Comparison of ENCODE assay signal across 21 cellular contexts in genomic region chr7:45017253-45017652, GRCh38. TPM values are rescaled to one million over a fixed set of nuclear protein-coding genes. Genes with fewer than 3 reads are reported as not detected.
A peak's percentile ranks its signal among the peaks of the same experiment; 100 is the strongest.
DNase-seq lines count a peak whose midpoint lies in the region; ATAC-seq and TF ChIP-seq lines count a peak whose summit lies in the region.
"Had no signal": no experiment of that assay in that cellular context is flagged by ENCODE, and none has a peak within 500 bp of the region (broad histone marks: within the 10 kb centered on the region; RNA-seq: fewer than 3 reads in every experiment).

No MANE protein-coding gene starts in this region.

- intact Hi-C loops in CD8-positive, alpha-beta T cell (cut with DNase I, micrococcal nuclease): no loop called here
- intact Hi-C loops in sigmoid colon (cut with DNase I): no loop called here

- POLR2A ChIA-PET in CD8-positive, alpha-beta T cell (lab: Charles Lee): no interaction called here

- DNase-seq in activated CD8-positive, alpha-beta memory T cell treated with anti-CD3 and anti-CD28 coated beads, Interleukin-2, amount 10 ng/mL, durations not matched to agents 7 days and 5 days: no peak
- DNase-seq in activated CD8-positive, alpha-beta memory T cell treated with anti-CD3 and anti-CD28 coated beads for 24 hours: no peak
- DNase-seq in CD8-positive, alpha-beta T cell: no peak
- DNase-seq in sigmoid colon: peak; percentile 1
- no peak for DNase-seq in stimulated activated CD4-positive, alpha-beta T cell treated with anti-CD3 and anti-CD28 coated beads, Interleukin-4, amount 100 ng/mL, for 24 hours
- no peak for DNase-seq in stimulated activated CD4-positive, alpha-beta T cell treated with anti-CD3 and anti-CD28 coated beads, Interleukin-12 subunit alpha, Interleukin-12 subunit beta, amount 100 ng/mL, for 4 hours
- DNase-seq: COR-L47, DMS79 treated with DMSO at 0.1 percent for 48 hours, H9, HFFc6, Karpas-422, NCI-H1694 treated with DMSO at 0.1 percent for 48 hours, NCI-H2081 treated with DMSO at 0.1 percent for 48 hours, NCI-H2171 treated with DMSO at 0.1 percent for 48 hours, NCI-H524 treated with DMSO at 0.1 percent for 48 hours, NCI-H82 had no signal

- no peak for TF ChIP-seq POLR2A in sigmoid colon (IDR thresholded peaks at IDR 0.05)

- no peaks in the 10 kb centered on the region for H3K9me3 Mint-ChIP-seq in activated CD8-positive, alpha-beta memory T cell treated with anti-CD3 and anti-CD28 coated beads, Interleukin-2, amount 10 ng/mL, durations not matched to agents 7 days and 5 days (ENCODE audit: low read depth)
- no peaks in the 10 kb centered on the region for H3K9me3 Mint-ChIP-seq in CD8-positive, alpha-beta T cell
- H3K9me3 Mint-ChIP-seq in activated T-helper 17 cell treated with anti-CD3 and anti-CD28 coated beads, Interleukin-2, amount 50 U/mL, for 72 hours: no peaks in the 10 kb centered on the region
- H3K9me3 Mint-ChIP-seq: HFFc6 had no signal

- H3K36me3 Mint-ChIP-seq in activated CD8-positive, alpha-beta memory T cell treated with anti-CD3 and anti-CD28 coated beads, Interleukin-2, amount 10 ng/mL, durations not matched to agents 7 days and 5 days: peaks cover 35% of the 10 kb centered on the region
- peaks cover 33% of the 10 kb centered on the region for H3K36me3 Mint-ChIP-seq in CD8-positive, alpha-beta T cell
- peaks cover 69% of the 10 kb centered on the region for H3K36me3 Mint-ChIP-seq in activated T-helper 17 cell treated with anti-CD3 and anti-CD28 coated beads, Interleukin-2, amount 50 U/mL, for 72 hours (ENCODE audit: low read depth)

- ATAC-seq in activated CD8-positive, alpha-beta memory T cell treated with anti-CD3 and anti-CD28 coated beads, Interleukin-2, amount 10 ng/mL, durations not matched to agents 7 days and 5 days: no peak
- no peak for ATAC-seq in CD8-positive, alpha-beta T cell
- ATAC-seq in activated T-helper 17 cell treated with anti-CD3 and anti-CD28 coated beads, Interleukin-2, amount 50 U/mL, for 72 hours (replicated peaks): no peak
- ATAC-seq: Right ventricle myocardium inferior had no signal

- H3K4me1 ChIP-seq in CD8-positive, alpha-beta T cell (ENCODE audit: insufficient read depth, low read length): peaks cover 16% of the 10 kb centered on the region
- peaks cover 0 to 10% (median 0%) of the 10 kb centered on the region in 4 donors for H3K4me1 ChIP-seq in sigmoid colon

- no peaks in the 10 kb centered on the region for H3K27me3 Mint-ChIP-seq in activated CD8-positive, alpha-beta memory T cell treated with anti-CD3 and anti-CD28 coated beads, Interleukin-2, amount 10 ng/mL, durations not matched to agents 7 days and 5 days
- H3K27me3 Mint-ChIP-seq in CD8-positive, alpha-beta T cell (ENCODE audit: low read depth): no peaks in the 10 kb centered on the region
- no peaks in the 10 kb centered on the region for H3K27me3 Mint-ChIP-seq in activated T-helper 17 cell treated with anti-CD3 and anti-CD28 coated beads, Interleukin-2, amount 50 U/mL, for 72 hours

- H3K9me3 ChIP-seq in CD8-positive, alpha-beta T cell (ENCODE audit: low read length): no peaks in the 10 kb centered on the region
- H3K9me3 ChIP-seq in sigmoid colon: no peaks in the 10 kb centered on the region
- H3K9me3 ChIP-seq: SJSA1 had no signal

- H3K27ac ChIP-seq in CD8-positive, alpha-beta T cell (ENCODE audit: low read depth, low read length): no peak overlapping the region
- no peak overlapping the region for H3K27ac ChIP-seq in sigmoid colon
- H3K27ac ChIP-seq: C4-2B, SJSA1 had no signal

- TF ChIP-seq CTCF in CD8-positive, alpha-beta T cell (IDR thresholded peaks at IDR 0.05): no peak
- no peak for TF ChIP-seq CTCF in sigmoid colon (IDR thresholded peaks at IDR 0.05)

- no peak overlapping the region for H3K4me3 ChIP-seq in CD8-positive, alpha-beta T cell (ENCODE audit: low read depth, low read length)
- no peak overlapping the region for H3K4me3 ChIP-seq in sigmoid colon
- H3K4me3 ChIP-seq: SJSA1 had no signal

- no peaks in the 10 kb centered on the region for H3K27me3 ChIP-seq in CD8-positive, alpha-beta T cell (ENCODE audit: insufficient read depth, low read length)
- no peaks in the 10 kb centered on the region for H3K27me3 ChIP-seq in sigmoid colon
- H3K27me3 ChIP-seq: SJSA1 had no signal

- WGBS in sigmoid colon, 2 donors: 64 to 65% methylated on average over 3 of the region's 3 CpGs

- CTCF ChIA-PET in activated CD8-positive, alpha-beta memory T cell treated with anti-CD3 and anti-CD28 coated beads, Interleukin-2, amount 10 ng/mL, durations not matched to agents 7 days and 5 days (lab: Charles Lee): no interaction called here
- CTCF ChIA-PET in CD8-positive, alpha-beta T cell (lab: Charles Lee): no interaction called here

- peak overlapping the region; percentile 5 for H3K27ac Mint-ChIP-seq in activated CD8-positive, alpha-beta memory T cell treated with anti-CD3 and anti-CD28 coated beads, Interleukin-2, amount 10 ng/mL, durations not matched to agents 7 days and 5 days
- peak overlapping the region; percentile 0 for H3K27ac Mint-ChIP-seq in CD8-positive, alpha-beta T cell
- H3K27ac Mint-ChIP-seq in activated T-helper 17 cell treated with anti-CD3 and anti-CD28 coated beads, Interleukin-2, amount 50 U/mL, for 72 hours: peak overlapping the region; percentile 43
- H3K27ac Mint-ChIP-seq: H9, HFFc6 had no signal

- TF ChIP-seq EP300 in sigmoid colon (IDR thresholded peaks at IDR 0.05): no peak

- no peak overlapping the region for H3K4me3 Mint-ChIP-seq in activated CD8-positive, alpha-beta memory T cell treated with anti-CD3 and anti-CD28 coated beads, Interleukin-2, amount 10 ng/mL, durations not matched to agents 7 days and 5 days
- H3K4me3 Mint-ChIP-seq in CD8-positive, alpha-beta T cell: no peak overlapping the region
- H3K4me3 Mint-ChIP-seq in activated T-helper 17 cell treated with anti-CD3 and anti-CD28 coated beads, Interleukin-2, amount 50 U/mL, for 72 hours: no peak overlapping the region
- H3K4me3 Mint-ChIP-seq: H9, HFFc6 had no signal

- no peaks in the 10 kb centered on the region for H3K36me3 ChIP-seq in CD8-positive, alpha-beta T cell (ENCODE audit: insufficient read depth, low read length)
- no peaks in the 10 kb centered on the region for H3K36me3 ChIP-seq in sigmoid colon

- peaks cover 28% of the 10 kb centered on the region for H3K4me1 Mint-ChIP-seq in activated CD8-positive, alpha-beta memory T cell treated with anti-CD3 and anti-CD28 coated beads, Interleukin-2, amount 10 ng/mL, durations not matched to agents 7 days and 5 days
- H3K4me1 Mint-ChIP-seq in CD8-positive, alpha-beta T cell (ENCODE audit: low read depth): peaks cover 45% of the 10 kb centered on the region
- H3K4me1 Mint-ChIP-seq in activated T-helper 17 cell treated with anti-CD3 and anti-CD28 coated beads, Interleukin-2, amount 50 U/mL, for 72 hours: peaks cover 33% of the 10 kb centered on the region

RNA-seq across cellular contexts. Expression of gene CCM2, which starts 17.3 kb away (rescaled TPM):
- total RNA-seq in activated CD8-positive, alpha-beta memory T cell treated with anti-CD3 and anti-CD28 coated beads, Interleukin-2, amount 10 ng/mL, durations not matched to agents 7 days and 5 days: 100 to 1,000 TPM in 1 of 2 experiments, 10 to 100 TPM in 1; 87.5 to 113 TPM
- total RNA-seq in CD8-positive, alpha-beta T cell: 10 to 100 TPM; 42.8 to 44.6 TPM
- 10 to 100 TPM; 69.8 to 79.3 TPM for total RNA-seq in activated T-helper 17 cell treated with anti-CD3 and anti-CD28 coated beads, Interleukin-2, amount 50 U/mL, for 72 hours
- 10 to 100 TPM; 28.1 to 40.7 (median 36.3) TPM for total RNA-seq in sigmoid colon
- polyA plus RNA-seq in sigmoid colon: 10 to 100 TPM; 29.1 to 54.2 (median 29.4) TPM

RNA-seq across cellular contexts. Expression of gene MYO1G, which starts 38.4 kb away (rescaled TPM):
- total RNA-seq in activated CD8-positive, alpha-beta memory T cell treated with anti-CD3 and anti-CD28 coated beads, Interleukin-2, amount 10 ng/mL, durations not matched to agents 7 days and 5 days: 100 to 1,000 TPM; 502 to 567 TPM
- 100 to 1,000 TPM; 142 to 143 TPM for total RNA-seq in CD8-positive, alpha-beta T cell
- total RNA-seq in activated T-helper 17 cell treated with anti-CD3 and anti-CD28 coated beads, Interleukin-2, amount 50 U/mL, for 72 hours: 100 to 1,000 TPM; 316 to 649 TPM
- 1 to 10 TPM; 1.1 to 3.4 (median 1.1) TPM for total RNA-seq in sigmoid colon
- 10 to 100 TPM in 1 of 3 donors, 1 to 10 TPM in 2; 2.4 to 19.5 (median 2.8) TPM for polyA plus RNA-seq in sigmoid colon
- total RNA-seq: HFFc6, M059J had no signal

Comparison
In these comparisons a context has a peak if more than half of its experiments do, and no peak if none do; other contexts are left out.
1. RNA of gene MYO1G, which starts 38.4 kb away (total RNA-seq): 316 to 649 TPM in activated T-helper 17 cell treated with anti-CD3 and anti-CD28 coated beads, Interleukin-2, amount 50 U/mL, for 72 hours, 502 to 567 TPM in activated CD8-positive, alpha-beta memory T cell treated with anti-CD3 and anti-CD28 coated beads, Interleukin-2, amount 10 ng/mL, durations not matched to agents 7 days and 5 days and 142 to 143 TPM in CD8-positive, alpha-beta T cell; 1.1 to 3.4 TPM in sigmoid colon; every median in the first group is over 10 times any median in the second.
2. Peak in every context shown above with its lines, with median percentiles within 50 percentile points of each other: H3K27ac Mint-ChIP-seq.